1 cellular context compared by ENCODE assay signal in genomic region chr3:124816206-124816605, GRCh38.
TF ChIP-seq lines count a peak whose summit lies in the region.

No MANE protein-coding gene starts in this region.

TF ChIP-seq in IMR-90, 13 proteins besides CTCF, POLR2A, EP300 and RAD21 (continued from another document):
- TF ChIP-seq CHD1 (IDR thresholded peaks at IDR 0.05; ENCODE audit: low read depth, low read length) (no peak), FOS (IDR thresholded peaks at IDR 0.05; ENCODE audit: low read depth, low read length) (no peak), MAZ (IDR thresholded peaks at IDR 0.05; ENCODE audit: borderline replicate concordance, low read depth, low read length) (no peak), USF2 (IDR thresholded peaks at IDR 0.05; ENCODE audit: low read depth, low read length) (no peak), BHLHE40 (IDR thresholded peaks at IDR 0.05; ENCODE audit: low read depth, low read length) (no peak)
